17 cellular contexts compared by ENCODE assay signal in the genomic region with DNA sequence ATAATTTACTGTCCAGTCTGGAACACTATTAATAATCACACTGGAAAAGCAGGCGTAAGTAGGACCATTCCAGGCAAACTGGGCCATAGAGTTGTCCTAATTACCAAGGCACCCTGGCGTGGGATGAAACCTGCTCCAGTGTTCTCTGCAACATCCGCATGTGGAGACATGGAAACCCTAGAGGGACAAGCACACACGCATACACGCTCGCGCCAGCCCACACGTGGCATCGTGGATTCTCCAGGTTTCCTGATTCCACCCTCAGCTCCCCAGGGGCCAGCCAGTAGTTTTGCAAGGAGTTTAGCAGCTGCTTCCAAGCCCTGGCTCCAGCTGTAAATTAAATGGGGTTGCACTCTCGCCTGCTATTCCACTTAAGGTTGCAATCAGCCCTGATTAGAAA.
"Had no signal": no experiment of that assay in that cellular context is flagged by ENCODE, and none has a peak within 500 bp of the region (broad histone marks: within the 10 kb centered on the region; RNA-seq: fewer than 3 reads in every experiment).

No MANE protein-coding gene starts in this region.

- H3K36me3 Mint-ChIP-seq: immature natural killer cell; stimulated activated memory B cell treated with anti-CD40 and anti-IgM and Interleukin-4, amounts not matched to agents 10 μg/mL and 1 μg/mL and 100 μg/mL, for 72 hours had no signal

- ATAC-seq: stimulated activated memory B cell treated with anti-CD40 and anti-IgM and Interleukin-4, amounts not matched to agents 10 μg/mL and 1 μg/mL and 100 μg/mL, for 72 hours had no signal

- H3K4me1 Mint-ChIP-seq: endodermal cell; immature natural killer cell; stimulated activated memory B cell treated with anti-CD40 and anti-IgM and Interleukin-4, amounts not matched to agents 10 μg/mL and 1 μg/mL and 100 μg/mL, for 72 hours had no signal

- H3K27ac Mint-ChIP-seq: endodermal cell; immature natural killer cell; stimulated activated memory B cell treated with anti-CD40 and anti-IgM and Interleukin-4, amounts not matched to agents 10 μg/mL and 1 μg/mL and 100 μg/mL, for 72 hours had no signal

- H3K4me1 ChIP-seq: transverse colon, vagina had no signal

- H3K36me3 ChIP-seq: transverse colon, vagina had no signal

- H3K27me3 ChIP-seq: transverse colon, vagina had no signal

- H3K9me3 Mint-ChIP-seq: endodermal cell; immature natural killer cell; neural crest cell; stimulated activated memory B cell treated with anti-CD40 and anti-IgM and Interleukin-4, amounts not matched to agents 10 μg/mL and 1 μg/mL and 100 μg/mL, for 72 hours had no signal

- H3K9me3 ChIP-seq: transverse colon, vagina had no signal

- H3K4me3 ChIP-seq: lung, transverse colon, vagina had no signal

- DNase-seq: activated CD4-positive, alpha-beta T cell treated with anti-CD3 and anti-CD28 coated beads for 1 hour; activated CD4-positive, alpha-beta T cell treated with anti-CD3 and anti-CD28 coated beads, Interleukin-2, amount 50 U/mL, for 4 hours; activated naive CD4-positive, alpha-beta T cell treated with Interleukin-2 at 50 U/mL for 16 hours; activated T-cell treated with anti-CD3 and anti-CD28 coated beads for 4 hours; aorta; dermis blood vessel endothelial cell; endodermal cell; erythroblast; glutamatergic neuron; immature natural killer cell; midbrain; transverse colon had no signal

- H3K4me3 Mint-ChIP-seq: endodermal cell; immature natural killer cell; neural crest cell; stimulated activated memory B cell treated with anti-CD40 and anti-IgM and Interleukin-4, amounts not matched to agents 10 μg/mL and 1 μg/mL and 100 μg/mL, for 72 hours had no signal

- H3K27ac ChIP-seq: transverse colon, vagina, VCaP had no signal
